In the genomic region with DNA sequence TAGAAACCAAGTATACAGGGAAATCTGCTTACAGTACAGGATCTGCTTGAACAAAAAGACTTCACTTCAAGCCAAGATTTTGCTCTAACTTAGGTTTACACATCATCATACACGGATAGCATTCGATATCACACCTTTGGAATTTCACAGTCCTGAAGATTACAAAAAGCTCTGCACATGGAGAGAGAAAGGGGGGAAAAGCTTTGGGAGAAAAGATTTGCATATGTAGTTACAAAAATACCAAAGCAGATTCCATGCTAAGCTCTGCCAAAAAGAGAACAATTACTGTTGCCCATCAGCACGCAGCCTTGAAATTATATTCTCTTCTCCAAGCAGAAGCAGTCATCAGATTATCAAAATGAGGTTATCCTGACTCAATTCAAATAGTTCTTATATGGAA, we compare ENCODE assay signal across 14 cellular contexts.
DNase-seq lines count a peak whose midpoint lies in the region; ATAC-seq and TF ChIP-seq lines count a peak whose summit lies in the region.
"Had no signal": no experiment of that assay in that cellular context is flagged by ENCODE, and none has a peak within 500 bp of the region (broad histone marks: within the 10 kb centered on the region; RNA-seq: fewer than 3 reads in every experiment).

No MANE protein-coding gene starts in this region.

- no peak for TF ChIP-seq CTCF in GM13976 (IDR thresholded peaks at IDR 0.05; ENCODE audit: borderline replicate concordance, control extremely low read depth, extremely low read depth, insufficient read depth, missing control alignments)

- H3K4me3 Mint-ChIP-seq in stimulated activated naive CD8-positive, alpha-beta T cell treated with anti-CD3 and anti-CD28 coated beads, Interleukin-15, Interleukin-2, amounts not matched to agents 100 ng/mL and 50 ng/mL, for 24 hours: peak overlapping the region; percentile 88
- peak overlapping the region; percentile 98 for H3K4me3 Mint-ChIP-seq in activated naive CD8-positive, alpha-beta T cell treated with anti-CD3 and anti-CD28 coated beads for 36 hours
- no peak overlapping the region for H3K4me3 Mint-ChIP-seq in immature natural killer cell

- no peaks in the 10 kb centered on the region for H3K9me3 Mint-ChIP-seq in stimulated activated naive CD8-positive, alpha-beta T cell treated with anti-CD3 and anti-CD28 coated beads, Interleukin-15, Interleukin-2, amounts not matched to agents 100 ng/mL and 50 ng/mL, for 24 hours
- H3K9me3 Mint-ChIP-seq in activated naive CD8-positive, alpha-beta T cell treated with anti-CD3 and anti-CD28 coated beads for 36 hours: peaks cover 4% of the 10 kb centered on the region
- H3K9me3 Mint-ChIP-seq in immature natural killer cell: no peaks in the 10 kb centered on the region

- peaks cover 52% of the 10 kb centered on the region for H3K36me3 Mint-ChIP-seq in stimulated activated naive CD8-positive, alpha-beta T cell treated with anti-CD3 and anti-CD28 coated beads, Interleukin-15, Interleukin-2, amounts not matched to agents 100 ng/mL and 50 ng/mL, for 24 hours (ENCODE audit: low read depth)
- peaks cover 55% of the 10 kb centered on the region for H3K36me3 Mint-ChIP-seq in activated naive CD8-positive, alpha-beta T cell treated with anti-CD3 and anti-CD28 coated beads for 36 hours
- no peaks in the 10 kb centered on the region for H3K36me3 Mint-ChIP-seq in immature natural killer cell

- H3K27me3 Mint-ChIP-seq in stimulated activated naive CD8-positive, alpha-beta T cell treated with anti-CD3 and anti-CD28 coated beads, Interleukin-15, Interleukin-2, amounts not matched to agents 100 ng/mL and 50 ng/mL, for 24 hours: no peaks in the 10 kb centered on the region
- no peaks in the 10 kb centered on the region for H3K27me3 Mint-ChIP-seq in activated naive CD8-positive, alpha-beta T cell treated with anti-CD3 and anti-CD28 coated beads for 36 hours
- peaks cover 0 to 2% (median 0%) of the 10 kb centered on the region in 3 donors for H3K27me3 Mint-ChIP-seq in immature natural killer cell (ENCODE audit: low read depth in 3 of 3)

- in situ Hi-C loops in GM13976 (cut with MboI; ENCODE audit: low sequenced_read_pairs, unreplicated experiment): no loop called here

- peak overlapping the region; percentile 74 for H3K27ac Mint-ChIP-seq in stimulated activated naive CD8-positive, alpha-beta T cell treated with anti-CD3 and anti-CD28 coated beads, Interleukin-15, Interleukin-2, amounts not matched to agents 100 ng/mL and 50 ng/mL, for 24 hours
- peak overlapping the region; percentile 100 for H3K27ac Mint-ChIP-seq in activated naive CD8-positive, alpha-beta T cell treated with anti-CD3 and anti-CD28 coated beads for 36 hours
- no peak overlapping the region for H3K27ac Mint-ChIP-seq in immature natural killer cell

- DNase-seq in stimulated activated naive CD8-positive, alpha-beta T cell treated with anti-CD3 and anti-CD28 coated beads, Interleukin-15, Interleukin-2, amounts not matched to agents 100 U/mL and 50 U/mL, for 24 hours: no peak
- DNase-seq in activated naive CD8-positive, alpha-beta T cell treated with anti-CD3 and anti-CD28 coated beads for 36 hours: no peak
- peak; percentile 49 for DNase-seq in iris pigment epithelial cell (ENCODE audit: low read depth)
- no peak for DNase-seq in immature natural killer cell
- DNase-seq in GM13976 (ENCODE audit: low spot score): no peak
- DNase-seq in NCI-H446 (lab: John Stamatoyannopoulos, UW): no peak
- DNase-seq: GDM1; KBM-7; NCI-H1694; NCI-H82; ovary; stimulated activated CD4-positive, alpha-beta T cell treated with anti-CD3 and anti-CD28 coated beads, Interleukin-1b, Interleukin-23, amount 100 ng/mL, for 48 hours had no signal

- peaks cover 98% of the 10 kb centered on the region for H3K4me1 Mint-ChIP-seq in stimulated activated naive CD8-positive, alpha-beta T cell treated with anti-CD3 and anti-CD28 coated beads, Interleukin-15, Interleukin-2, amounts not matched to agents 100 ng/mL and 50 ng/mL, for 24 hours (ENCODE audit: low read depth)
- H3K4me1 Mint-ChIP-seq in activated naive CD8-positive, alpha-beta T cell treated with anti-CD3 and anti-CD28 coated beads for 36 hours: peaks cover 83% of the 10 kb centered on the region
- peaks cover 50 to 64% of the 10 kb centered on the region in 2 donors for H3K4me1 Mint-ChIP-seq in immature natural killer cell

- no peak for ATAC-seq in stimulated activated naive CD8-positive, alpha-beta T cell treated with anti-CD3 and anti-CD28 coated beads, Interleukin-15, Interleukin-2, amounts not matched to agents 100 U/mL and 50 U/mL, for 24 hours
- ATAC-seq in GM18867 (IDR thresholded peaks at IDR 0.05; ENCODE audit: unreplicated experiment): no peak

Comparison
In these comparisons a context has a peak if more than half of its experiments do, and no peak if none do; other contexts are left out.
1. H3K27ac Mint-ChIP-seq: peak in stimulated activated naive CD8-positive, alpha-beta T cell treated with anti-CD3 and anti-CD28 coated beads, Interleukin-15, Interleukin-2, amounts not matched to agents 100 ng/mL and 50 ng/mL, for 24 hours (single experiment) and activated naive CD8-positive, alpha-beta T cell treated with anti-CD3 and anti-CD28 coated beads for 36 hours (single experiment); none in immature natural killer cell (0 of 6).
2. H3K4me3 Mint-ChIP-seq: peak in stimulated activated naive CD8-positive, alpha-beta T cell treated with anti-CD3 and anti-CD28 coated beads, Interleukin-15, Interleukin-2, amounts not matched to agents 100 ng/mL and 50 ng/mL, for 24 hours (single experiment) and activated naive CD8-positive, alpha-beta T cell treated with anti-CD3 and anti-CD28 coated beads for 36 hours (single experiment); none in immature natural killer cell (0 of 5).